In genomic region chr11:126105748-126106080, GRCh38 we compare ENCODE assay signal across 23 cellular contexts.
"Had no signal": no experiment of that assay in that cellular context is flagged by ENCODE, and none has a peak within 500 bp of the region (broad histone marks: within the 10 kb centered on the region; RNA-seq: fewer than 3 reads in every experiment).

No MANE protein-coding gene starts in this region.

- H3K27ac Mint-ChIP-seq: memory B cell; mesothelial cell of epicardium; naive B cell; natural killer cell treated with Interleukin-12 subunit alpha and Interleukin-12 subunit beta and Interleukin-15 and Interleukin-18, amount 100 ng/mL, for 72 hours; stimulated activated effector memory CD8-positive, alpha-beta T cell treated with anti-CD3 and anti-CD28 coated beads, Interleukin-12 subunit alpha, Interleukin-12 subunit beta, amount 100 ng/mL, for 72 hours had no signal

- H3K36me3 ChIP-seq: ovary, right lobe of liver, tibial artery, upper lobe of right lung, uterus had no signal

- DNase-seq: dorsolateral prefrontal cortex; effector CD4-positive, alpha-beta T cell; left ventricle myocardium superior; mucosa of descending colon; naive B cell; occipital lobe; ovary; right lobe of liver; small intestine; stimulated activated CD4-positive, alpha-beta T cell treated with anti-CD3 and anti-CD28 coated beads, Interleukin-12 subunit alpha, Interleukin-12 subunit beta, amount 100 ng/mL, for 4 hours; stimulated activated CD4-positive, alpha-beta T cell treated with anti-CD3 and anti-CD28 coated beads, Interleukin-1b, Interleukin-23, amount 100 ng/mL, for 48 hours; stimulated activated CD4-positive, alpha-beta T cell treated with anti-CD3 and anti-CD28 coated beads, Interleukin-4, amount 100 ng/mL, for 24 hours; stimulated activated naive CD4-positive, alpha-beta T cell treated with Interleukin-2 at 50 U/mL for 16 hours; substantia nigra; testis; tibial artery; upper lobe of right lung; uterus had no signal

- H3K4me3 Mint-ChIP-seq: memory B cell; mesothelial cell of epicardium; naive B cell; natural killer cell treated with Interleukin-12 subunit alpha and Interleukin-12 subunit beta and Interleukin-15 and Interleukin-18, amount 100 ng/mL, for 72 hours; stimulated activated effector memory CD8-positive, alpha-beta T cell treated with anti-CD3 and anti-CD28 coated beads, Interleukin-12 subunit alpha, Interleukin-12 subunit beta, amount 100 ng/mL, for 72 hours had no signal

- H3K27me3 ChIP-seq: dorsolateral prefrontal cortex, ovary, right lobe of liver, testis, tibial artery, upper lobe of right lung, uterus had no signal

- H3K27ac ChIP-seq: dorsolateral prefrontal cortex, ovary, right lobe of liver, testis, tibial artery, upper lobe of right lung, uterus had no signal

- H3K4me1 Mint-ChIP-seq: memory B cell, naive B cell had no signal

- ATAC-seq: left ventricle myocardium superior; mucosa of descending colon; natural killer cell treated with Interleukin-12 subunit alpha and Interleukin-12 subunit beta and Interleukin-15 and Interleukin-18, amount 100 ng/mL, for 72 hours; right lobe of liver; stimulated activated effector memory CD8-positive, alpha-beta T cell treated with anti-CD3 and anti-CD28 coated beads, Interleukin-12 subunit alpha, Interleukin-12 subunit beta, amount 100 ng/mL, for 72 hours; upper lobe of right lung had no signal

- H3K4me3 ChIP-seq: dorsolateral prefrontal cortex, lung, mucosa of descending colon, ovary, right lobe of liver, testis, tibial artery, upper lobe of right lung, uterus had no signal

- H3K9me3 Mint-ChIP-seq: memory B cell; mesothelial cell of epicardium; naive B cell; natural killer cell treated with Interleukin-12 subunit alpha and Interleukin-12 subunit beta and Interleukin-15 and Interleukin-18, amount 100 ng/mL, for 72 hours; stimulated activated effector memory CD8-positive, alpha-beta T cell treated with anti-CD3 and anti-CD28 coated beads, Interleukin-12 subunit alpha, Interleukin-12 subunit beta, amount 100 ng/mL, for 72 hours had no signal

- H3K9me3 ChIP-seq: mucosa of descending colon, ovary, right lobe of liver, testis, tibial artery, upper lobe of right lung, uterus had no signal

- H3K36me3 Mint-ChIP-seq: memory B cell; mesothelial cell of epicardium; naive B cell; natural killer cell treated with Interleukin-12 subunit alpha and Interleukin-12 subunit beta and Interleukin-15 and Interleukin-18, amount 100 ng/mL, for 72 hours; stimulated activated effector memory CD8-positive, alpha-beta T cell treated with anti-CD3 and anti-CD28 coated beads, Interleukin-12 subunit alpha, Interleukin-12 subunit beta, amount 100 ng/mL, for 72 hours had no signal

- H3K4me1 ChIP-seq: upper lobe of right lung, uterus had no signal
